In the genomic region with DNA sequence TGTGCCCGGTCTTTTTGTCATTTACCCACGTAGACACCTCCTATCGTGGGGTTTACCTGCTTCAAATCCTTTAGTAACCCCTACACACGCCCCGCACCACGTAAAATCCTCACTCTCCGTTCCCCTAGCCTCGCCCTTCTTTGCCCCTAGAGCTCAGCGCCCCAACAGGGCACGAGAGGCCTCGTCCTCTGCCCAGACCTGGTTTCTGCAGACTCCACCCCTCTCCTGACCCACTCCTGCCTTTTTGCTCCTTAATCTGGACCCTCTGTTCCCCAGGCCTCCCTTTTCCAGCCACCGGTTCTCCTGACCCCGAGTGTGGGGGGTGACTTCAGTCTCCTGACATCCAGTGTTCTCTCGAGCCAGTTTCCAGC, we compare ENCODE assay signal across 8 cellular contexts. TPM values are rescaled to one million over a fixed set of nuclear protein-coding genes. Genes with fewer than 3 reads are reported as not detected.
A peak's percentile ranks its signal among the peaks of the same experiment; 100 is the strongest.
DNase-seq lines count a peak whose midpoint lies in the region; ATAC-seq and FAIRE-seq lines count a peak whose summit lies in the region.

No MANE protein-coding gene starts in this region.

- FAIRE-seq in small intestine (lab: Jason Lieb, UNC): no peak

- ATAC-seq in HG02678 (IDR thresholded peaks at IDR 0.05; ENCODE audit: unreplicated experiment) (peak; percentile 6), right cardiac atrium (peak; percentile 24 to 52), HG03378 (IDR thresholded peaks at IDR 0.05; ENCODE audit: unreplicated experiment) (no peak), HG03025 (IDR thresholded peaks at IDR 0.05; ENCODE audit: low FRiP score, unreplicated experiment) (no peak)

- H3K27me3 ChIP-seq in right cardiac atrium (ENCODE audit: control insufficient read depth, insufficient read depth) (no peaks in the 10 kb centered on the region), small intestine (ENCODE audit: control insufficient read depth in 2 of 2, insufficient read depth in 2 of 2, low read length in 2 of 2) (no peaks in the 10 kb centered on the region)

- H3K36me3 ChIP-seq in small intestine (ENCODE audit: control insufficient read depth in 2 of 2, insufficient read depth in 2 of 2, low read length in 2 of 2): peaks cover 6 to 9% of the 10 kb centered on the region in 2 donors

- WGBS in right cardiac atrium: 5% methylated on average over 14 of the region's 14 CpGs
- WGBS in small intestine, 3 donors: 4 to 14% (median 9%) methylated on average over 14 of the region's 14 CpGs

- H3K4me1 Mint-ChIP-seq in activated naive CD4-positive, alpha-beta T cell treated with anti-CD3 and anti-CD28 coated beads, Interleukin-2, amount 50 U/mL, for 24 hours: peaks cover 22% of the 10 kb centered on the region

- H3K36me3 Mint-ChIP-seq in activated naive CD4-positive, alpha-beta T cell treated with anti-CD3 and anti-CD28 coated beads, Interleukin-2, amount 50 U/mL, for 24 hours: peaks cover 62% of the 10 kb centered on the region

- peaks cover 32% of the 10 kb centered on the region for H3K9me3 Mint-ChIP-seq in activated naive CD4-positive, alpha-beta T cell treated with anti-CD3 and anti-CD28 coated beads, Interleukin-2, amount 50 U/mL, for 24 hours

- H3K9me3 ChIP-seq in right cardiac atrium (ENCODE audit: control insufficient read depth, low read length) (no peaks in the 10 kb centered on the region), small intestine (ENCODE audit: control insufficient read depth, low read depth) (no peaks in the 10 kb centered on the region)

- H3K4me3 Mint-ChIP-seq in activated naive CD4-positive, alpha-beta T cell treated with anti-CD3 and anti-CD28 coated beads, Interleukin-2, amount 50 U/mL, for 24 hours: peak overlapping the region; percentile 94

- intact Hi-C loops in right cardiac atrium (cut with DNase I): no loop called here

- H3K4me3 ChIP-seq in right cardiac atrium (ENCODE audit: low read length) (peak overlapping the region; percentile 84), small intestine (ENCODE audit: low read depth in 1 of 2, low read length in 2 of 2) (peak overlapping the region; percentile 55 to 79)

- H3K27ac Mint-ChIP-seq in activated naive CD4-positive, alpha-beta T cell treated with anti-CD3 and anti-CD28 coated beads, Interleukin-2, amount 50 U/mL, for 24 hours: peak overlapping the region; percentile 72

- H3K27me3 Mint-ChIP-seq in activated naive CD4-positive, alpha-beta T cell treated with anti-CD3 and anti-CD28 coated beads, Interleukin-2, amount 50 U/mL, for 24 hours: no peaks in the 10 kb centered on the region

- DNase-seq in D341Med (ENCODE audit: low spot score) (peak; percentile 62), right cardiac atrium (peak in 1 of 3 donors; percentile 34), small intestine (no peak), KBM-7 (no peak)

- H3K27ac ChIP-seq in right cardiac atrium (ENCODE audit: low read length): peak overlapping the region; percentile 54
- peak overlapping the region in 1 of 2 donors; percentile 88 for H3K27ac ChIP-seq in small intestine (ENCODE audit: low read depth in 1 of 2, low read length in 1 of 2)

- in situ Hi-C loops in KBM-7 (cut with MboI; ENCODE audit: low pct_unique_long_range_greater_than_20kb, low sequenced_read_pairs): no loop called here

- H3K4me1 ChIP-seq in right cardiac atrium (ENCODE audit: control insufficient read depth, insufficient read depth, low read length) (no peaks in the 10 kb centered on the region), small intestine (ENCODE audit: control insufficient read depth in 2 of 2, insufficient read depth in 1 of 2, low read depth in 1 of 2, low read length in 1 of 2) (no peaks in the 10 kb centered on the region)

RNA-seq across cellular contexts. Expression of a gene that starts 0.4 kb away (rescaled TPM):
- total RNA-seq in right cardiac atrium: 10 to 100 TPM; 17.9 to 21.3 (median 19.4) TPM
- 14.4 TPM for polyA plus RNA-seq in right cardiac atrium
- 1 to 10 TPM; 4.8 to 6.8 (median 5.1) TPM for polyA plus RNA-seq in small intestine

RNA-seq across cellular contexts. Expression of a gene that starts 28.4 kb away (rescaled TPM):
- 10 to 100 TPM; 18.1 to 24.1 (median 20.9) TPM for total RNA-seq in right cardiac atrium
- polyA plus RNA-seq in right cardiac atrium: 18.3 TPM
- polyA plus RNA-seq in small intestine: 1 to 10 TPM; 6.7 to 9.7 (median 7.7) TPM

RNA-seq across cellular contexts. Expression of a gene that starts 30.9 kb away (rescaled TPM):
- under 1 TPM; 0.50 to 0.59 (median 0.55) TPM for total RNA-seq in right cardiac atrium
- polyA plus RNA-seq in right cardiac atrium: 0.34 TPM
- under 1 TPM in 1 of 3 donors, not detected in 2; 0.09 TPM for polyA plus RNA-seq in small intestine

RNA-seq across cellular contexts. Expression of a gene that starts 55.3 kb away (rescaled TPM):
- total RNA-seq in right cardiac atrium: 1 to 10 TPM; 2.3 to 4.8 (median 2.9) TPM
- polyA plus RNA-seq in right cardiac atrium: 1.2 TPM
- polyA plus RNA-seq in small intestine: under 1 TPM in 2 of 3 donors, not detected in 1; 0.27 to 0.73 TPM

Comparison
In these comparisons a context has a peak if more than half of its experiments do, and no peak if none do; other contexts are left out.
1. ATAC-seq: peak in HG02678 (single experiment) and right cardiac atrium (2 of 2); none in HG03378 (single experiment) and HG03025 (single experiment).